In genomic region chr5:91332267-91333044, GRCh38 we compare ENCODE assay signal across 9 cellular contexts. TPM values are rescaled to one million over a fixed set of nuclear protein-coding genes. Genes with fewer than 3 reads are reported as not detected.
DNase-seq lines count a peak whose midpoint lies in the region; ATAC-seq and TF ChIP-seq lines count a peak whose summit lies in the region.
"Had no signal": no experiment of that assay in that cellular context is flagged by ENCODE, and none has a peak within 500 bp of the region (broad histone marks: within the 10 kb centered on the region; RNA-seq: fewer than 3 reads in every experiment).

No MANE protein-coding gene starts in this region.

- H3K27me3 Mint-ChIP-seq in MCF 10A (ENCODE audit: insufficient read depth, unreplicated experiment) (no peaks in the 10 kb centered on the region), type B pancreatic cell (no peaks in the 10 kb centered on the region)
- H3K27me3 Mint-ChIP-seq in dendritic cell treated with granulocyte-macrophage colony-stimulating factor and Interleukin-4, amounts not matched to agents 40 ng/mL and 50 ng/mL, for 4 days = peaks cover 1% of the 10 kb centered on the region

- intact Hi-C loops in MCF 10A (cut with micrococcal nuclease) = no loop called here
- intact Hi-C loops in breast epithelium (cut with DNase I; ENCODE audit: low total_unique reads) = no loop called here
- intact Hi-C loops in dendritic cell treated with granulocyte-macrophage colony-stimulating factor and Interleukin-4, amounts not matched to agents 40 ng/mL and 50 ng/mL, for 4 days (cut with micrococcal nuclease) = no loop called here
- intact Hi-C loops in upper lobe of right lung (cut with DNase I) = no loop called here

- H3K27me3 ChIP-seq in breast epithelium = no peaks in the 10 kb centered on the region
- H3K27me3 ChIP-seq in Loucy (ENCODE audit: insufficient read depth, low read length, poor library complexity, severe bottlenecking) = no peaks in the 10 kb centered on the region
- H3K27me3 ChIP-seq in upper lobe of right lung = no peaks in the 10 kb centered on the region
- H3K27me3 ChIP-seq: upper lobe of left lung had no signal

- POLR2A ChIA-PET in MCF 10A (lab: Yijun Ruan, JAX) = interaction anchor here (1.1 kb wide), 1 partner anchor 52 kb away, joined by 3 read pairs; no protein-coding TSS in a partner anchor

- H3K4me1 Mint-ChIP-seq in MCF 10A (ENCODE audit: insufficient read depth, unreplicated experiment) = peaks cover 8% of the 10 kb centered on the region
- peaks cover 11% of the 10 kb centered on the region for H3K4me1 Mint-ChIP-seq in dendritic cell treated with granulocyte-macrophage colony-stimulating factor and Interleukin-4, amounts not matched to agents 40 ng/mL and 50 ng/mL, for 4 days (ENCODE audit: low read depth)
- peaks cover 11% of the 10 kb centered on the region for H3K4me1 Mint-ChIP-seq in type B pancreatic cell (ENCODE audit: unreplicated experiment)

- no peak for TF ChIP-seq POLR2A in breast epithelium (IDR thresholded peaks at IDR 0.05)

- H3K4me3 ChIP-seq in breast epithelium = no peak overlapping the region
- no peak overlapping the region for H3K4me3 ChIP-seq in Loucy (ENCODE audit: low read length, poor library complexity, severe bottlenecking)
- no peak overlapping the region for H3K4me3 ChIP-seq in upper lobe of right lung
- H3K4me3 ChIP-seq: upper lobe of left lung had no signal

- H3K27ac ChIP-seq in breast epithelium (no peak overlapping the region), upper lobe of right lung (no peak overlapping the region)
- H3K27ac ChIP-seq: upper lobe of left lung had no signal

- no peaks in the 10 kb centered on the region for H3K79me2 ChIP-seq in Loucy (ENCODE audit: insufficient read depth, low read length)

- peak; percentile 84 for ATAC-seq in upper lobe of right lung

- H3K4me2 ChIP-seq in Loucy (ENCODE audit: low read depth, low read length, poor library complexity, severe bottlenecking) = no peak overlapping the region

- no peak overlapping the region for H3K4me3 Mint-ChIP-seq in MCF 10A (ENCODE audit: unreplicated experiment)
- no peak overlapping the region for H3K4me3 Mint-ChIP-seq in dendritic cell treated with granulocyte-macrophage colony-stimulating factor and Interleukin-4, amounts not matched to agents 40 ng/mL and 50 ng/mL, for 4 days
- no peak overlapping the region for H3K4me3 Mint-ChIP-seq in type B pancreatic cell

- no peaks in the 10 kb centered on the region for H3K4me1 ChIP-seq in breast epithelium
- no peaks in the 10 kb centered on the region for H3K4me1 ChIP-seq in Loucy (ENCODE audit: insufficient read depth, low read length, poor library complexity, severe bottlenecking)
- no peaks in the 10 kb centered on the region for H3K4me1 ChIP-seq in upper lobe of right lung
- H3K4me1 ChIP-seq: upper lobe of left lung had no signal

- DNase-seq in MCF 10A (ENCODE audit: unreplicated experiment) (peak; percentile 52), breast epithelium (ENCODE audit: low spot score in 2 of 2) (no peak), upper lobe of right lung (no peak), GDM1 (lab: John Stamatoyannopoulos, UW) (no peak), NCI-H2171 treated with DMSO at 0.1 percent for 48 hours (lab: John Stamatoyannopoulos, UW) (no peak), type B pancreatic cell (ENCODE audit: extremely low spot score, unreplicated experiment) (no peak)

- H3K9me3 Mint-ChIP-seq in MCF 10A (ENCODE audit: unreplicated experiment) = no peaks in the 10 kb centered on the region
- H3K9me3 Mint-ChIP-seq in dendritic cell treated with granulocyte-macrophage colony-stimulating factor and Interleukin-4, amounts not matched to agents 40 ng/mL and 50 ng/mL, for 4 days = no peaks in the 10 kb centered on the region
- H3K9me3 Mint-ChIP-seq in type B pancreatic cell = no peaks in the 10 kb centered on the region

- H3K9me3 ChIP-seq in breast epithelium (no peaks in the 10 kb centered on the region), Loucy (ENCODE audit: insufficient read depth, low read depth, low read length) (no peaks in the 10 kb centered on the region), upper lobe of right lung (no peaks in the 10 kb centered on the region)
- H3K9me3 ChIP-seq: upper lobe of left lung had no signal

- no peak for TF ChIP-seq CTCF in MCF 10A (IDR thresholded peaks at IDR 0.05; ENCODE audit: unreplicated experiment)
- no peak for TF ChIP-seq CTCF in breast epithelium (IDR thresholded peaks at IDR 0.05)
- TF ChIP-seq CTCF in Loucy (conservative IDR thresholded peaks at IDR 0.05; ENCODE audit: low read length) = no peak
- no peak for TF ChIP-seq CTCF in upper lobe of right lung (IDR thresholded peaks at IDR 0.05)
- no peak for TF ChIP-seq CTCF in type B pancreatic cell (conservative IDR thresholded peaks at IDR 0.05)

- CTCF ChIA-PET in MCF 10A (lab: Yijun Ruan, JAX) = no interaction called here

- H3K36me3 ChIP-seq in breast epithelium = no peaks in the 10 kb centered on the region
- no peaks in the 10 kb centered on the region for H3K36me3 ChIP-seq in Loucy (ENCODE audit: insufficient read depth, low read length)
- no peaks in the 10 kb centered on the region for H3K36me3 ChIP-seq in upper lobe of right lung
- H3K36me3 ChIP-seq: upper lobe of left lung had no signal

- no peaks in the 10 kb centered on the region for H3F3A ChIP-seq in Loucy (ENCODE audit: low read depth)

- no peak overlapping the region for H3K27ac Mint-ChIP-seq in MCF 10A (ENCODE audit: low read depth, unreplicated experiment)
- peak overlapping the region; percentile 3 for H3K27ac Mint-ChIP-seq in dendritic cell treated with granulocyte-macrophage colony-stimulating factor and Interleukin-4, amounts not matched to agents 40 ng/mL and 50 ng/mL, for 4 days
- H3K27ac Mint-ChIP-seq in type B pancreatic cell = no peak overlapping the region

- peak overlapping the region; percentile 27; the same call in 1 of the 2 replicates for H2AFZ ChIP-seq in Loucy (ENCODE audit: low read length)

- H3K9ac ChIP-seq in Loucy (ENCODE audit: low read depth, low read length, poor library complexity, severe bottlenecking) = no peak overlapping the region

- H3K36me3 Mint-ChIP-seq in MCF 10A (ENCODE audit: insufficient read depth, unreplicated experiment) = no peaks in the 10 kb centered on the region
- H3K36me3 Mint-ChIP-seq in dendritic cell treated with granulocyte-macrophage colony-stimulating factor and Interleukin-4, amounts not matched to agents 40 ng/mL and 50 ng/mL, for 4 days (ENCODE audit: low read depth) = no peaks in the 10 kb centered on the region
- no peaks in the 10 kb centered on the region for H3K36me3 Mint-ChIP-seq in type B pancreatic cell

- BruUV-seq in MCF 10A (replicated peaks; lab: Mats Ljungman, UMichigan) = no TSS peak

- no peaks in the 10 kb centered on the region for H4K20me1 ChIP-seq in Loucy (ENCODE audit: insufficient read depth, low read length, poor library complexity, severe bottlenecking)

- H3K9me2 ChIP-seq in Loucy (replicated peaks; ENCODE audit: low read depth, low read length) = no peaks in the 10 kb centered on the region

RNA-seq across cellular contexts. Expression of gene ARRDC3, which starts 50.7 kb away (rescaled TPM):
- total RNA-seq in MCF 10A (2022) = 35.5 and 41.6 TPM in 2 replicates
- total RNA-seq in breast epithelium = 100 to 1,000 TPM in 2 of 3 donors, 10 to 100 TPM in 1; 75.5 to 261 (median 100) TPM
- 103 TPM for total RNA-seq in upper lobe of right lung
- 98.6 and 109 TPM in 2 replicates for total RNA-seq in type B pancreatic cell (ENCODE audit: low replicate concordance)
